ENCODE assay signal across 8 cellular contexts in the genomic region with DNA sequence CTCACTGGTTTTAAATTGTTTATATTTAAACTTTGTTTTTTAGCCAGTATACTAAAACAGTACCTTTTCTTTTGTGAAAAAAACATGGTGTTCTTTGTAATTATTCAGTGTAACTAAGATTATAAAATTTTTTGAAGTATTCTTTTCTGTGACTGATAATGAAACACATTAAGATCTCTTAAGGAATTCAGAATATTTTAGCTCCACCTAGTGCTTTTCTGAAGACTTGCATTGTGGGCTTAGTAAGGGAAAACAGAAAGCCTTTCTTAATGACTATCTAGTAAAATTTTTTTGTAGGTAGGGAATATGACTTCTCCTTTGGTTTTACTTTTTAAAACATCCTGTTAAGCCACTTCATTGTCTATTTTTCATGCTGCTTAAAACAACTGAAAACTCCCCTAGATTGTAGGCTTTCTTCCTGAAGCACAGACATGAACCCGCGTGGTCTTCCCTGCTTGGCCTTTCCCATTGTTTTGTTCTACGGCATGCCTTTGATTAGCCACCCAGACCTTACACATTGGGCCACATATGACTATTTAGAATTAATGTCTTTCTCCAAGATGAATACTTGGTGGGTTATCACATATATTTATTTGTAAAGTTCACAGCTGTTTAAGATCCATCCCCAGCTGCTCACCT.
DNase-seq lines count a peak whose midpoint lies in the region; ATAC-seq and TF ChIP-seq lines count a peak whose summit lies in the region.

No MANE protein-coding gene starts in this region.

- no peak overlapping the region for H3K4ac ChIP-seq in mesendoderm (ENCODE audit: low read depth, low read length)

- no peak overlapping the region for H2AFZ ChIP-seq in DND-41 (ENCODE audit: low read depth, low read length)

- no peaks in the 10 kb centered on the region for H3K9me3 Mint-ChIP-seq in activated naive CD8-positive, alpha-beta T cell treated with anti-CD3 and anti-CD28 coated beads for 36 hours

- H3K9me3 ChIP-seq in DND-41 (ENCODE audit: insufficient read depth, low read length, severe bottlenecking) = no peaks in the 10 kb centered on the region
- H3K9me3 ChIP-seq in colonic mucosa = no peaks in the 10 kb centered on the region

- H2BK5ac ChIP-seq in mesendoderm (ENCODE audit: low read length) = no peak overlapping the region

- ATAC-seq in DND-41 (ENCODE audit: insufficient read depth, low read depth) (no peak), HG02678 (IDR thresholded peaks at IDR 0.05; ENCODE audit: unreplicated experiment) (peak; percentile 50)
- no peak for ATAC-seq in stimulated activated naive CD8-positive, alpha-beta T cell treated with anti-CD3 and anti-CD28 coated beads, Interleukin-15, Interleukin-2, amounts not matched to agents 100 U/mL and 50 U/mL, for 24 hours

- H3K4me1 Mint-ChIP-seq in activated naive CD8-positive, alpha-beta T cell treated with anti-CD3 and anti-CD28 coated beads for 36 hours = no peaks in the 10 kb centered on the region

- H3K27ac ChIP-seq in DND-41 (ENCODE audit: low read length) = no peak overlapping the region
- no peak overlapping the region for H3K27ac ChIP-seq in colonic mucosa
- H3K27ac ChIP-seq in mesendoderm (ENCODE audit: low read depth, low read length) = no peak overlapping the region

- no CpG with 5 or more reads among the region's 3 CpGs for WGBS in mesendoderm (ENCODE audit: extremely low coverage, insufficient coverage, low lambda C conversion rate)

- H3K18ac ChIP-seq in mesendoderm (ENCODE audit: low read length) = no peak overlapping the region

- no peaks in the 10 kb centered on the region for H3K27me3 Mint-ChIP-seq in activated naive CD8-positive, alpha-beta T cell treated with anti-CD3 and anti-CD28 coated beads for 36 hours

- no peak overlapping the region for H3K23ac ChIP-seq in mesendoderm (ENCODE audit: low read length)

- no peak overlapping the region for H3K27ac Mint-ChIP-seq in activated naive CD8-positive, alpha-beta T cell treated with anti-CD3 and anti-CD28 coated beads for 36 hours

- TF ChIP-seq CTCF in DND-41 (IDR thresholded peaks at IDR 0.05; ENCODE audit: borderline replicate concordance, extremely low read depth, low read length, poor library complexity, severe bottlenecking) = peak; percentile 73
- TF ChIP-seq CTCF in colonic mucosa (IDR thresholded peaks at IDR 0.05) = peak; percentile 66

- H3K36me3 ChIP-seq in DND-41 (ENCODE audit: insufficient read depth, low read length) (no peaks in the 10 kb centered on the region), colonic mucosa (no peaks in the 10 kb centered on the region), mesendoderm (ENCODE audit: control insufficient read depth, insufficient read depth, low read length) (no peaks in the 10 kb centered on the region)

- H3K27me3 ChIP-seq in DND-41 (ENCODE audit: insufficient read depth, low read length, poor library complexity) (peaks cover 8% of the 10 kb centered on the region), colonic mucosa (no peaks in the 10 kb centered on the region), mesendoderm (ENCODE audit: insufficient read depth, low read length, poor library complexity) (no peaks in the 10 kb centered on the region)

- no peaks in the 10 kb centered on the region for H3K4me1 ChIP-seq in DND-41 (ENCODE audit: insufficient read depth, low read length)
- no peaks in the 10 kb centered on the region for H3K4me1 ChIP-seq in colonic mucosa
- H3K4me1 ChIP-seq in mesendoderm (ENCODE audit: control insufficient read depth, low read depth, low read length) = peaks cover 3% of the 10 kb centered on the region

- H2BK15ac ChIP-seq in mesendoderm (replicated peaks; ENCODE audit: low read depth) = no peak overlapping the region

- no peaks in the 10 kb centered on the region for H4K20me1 ChIP-seq in DND-41 (ENCODE audit: insufficient read depth, low read length)

- H3K9ac ChIP-seq in DND-41 (ENCODE audit: low read depth, low read length) = no peak overlapping the region
- no peak overlapping the region for H3K9ac ChIP-seq in colonic mucosa (ENCODE audit: low read depth in 2 of 2, low read length in 2 of 2)
- H3K9ac ChIP-seq in mesendoderm (ENCODE audit: low read length) = no peak overlapping the region

- H4K8ac ChIP-seq in mesendoderm (ENCODE audit: low read depth, low read length) = no peak overlapping the region

- no peak for DNase-seq in DND-41
- peak; percentile 60 for DNase-seq in NCI-H82 (lab: John Stamatoyannopoulos, UW)
- no peak for DNase-seq in colonic mucosa
- DNase-seq in mesendoderm = peak; percentile 53
- no peak for DNase-seq in activated naive CD8-positive, alpha-beta T cell treated with anti-CD3 and anti-CD28 coated beads for 36 hours
- DNase-seq in stimulated activated naive CD8-positive, alpha-beta T cell treated with anti-CD3 and anti-CD28 coated beads, Interleukin-15, Interleukin-2, amounts not matched to agents 100 U/mL and 50 U/mL, for 24 hours = no peak
- no peak for DNase-seq in stimulated activated CD4-positive, alpha-beta T cell treated with anti-CD3 and anti-CD28 coated beads, Interleukin-1b, Interleukin-23, amount 100 ng/mL, for 48 hours

- no peak overlapping the region for H4K5ac ChIP-seq in mesendoderm (ENCODE audit: low read length)

- H3K4me2 ChIP-seq in DND-41 (ENCODE audit: insufficient read depth, low read length) (no peak overlapping the region), mesendoderm (ENCODE audit: low read length) (no peak overlapping the region)

- no peaks in the 10 kb centered on the region for H3K79me2 ChIP-seq in DND-41 (ENCODE audit: insufficient read depth, low read length)
- no peaks in the 10 kb centered on the region for H3K79me2 ChIP-seq in mesendoderm (ENCODE audit: control insufficient read depth, insufficient read depth, low read length)

- no peak overlapping the region for H2AK5ac ChIP-seq in mesendoderm (ENCODE audit: low read length)

- peaks cover 4% of the 10 kb centered on the region for H3K79me1 ChIP-seq in mesendoderm (ENCODE audit: low read length)

- H3K4me3 ChIP-seq in DND-41 (ENCODE audit: low read depth in 1 of 2, low read length in 2 of 2) (no peak overlapping the region), colonic mucosa (no peak overlapping the region), mesendoderm (ENCODE audit: low read length) (no peak overlapping the region)

- no peaks in the 10 kb centered on the region for H3K36me3 Mint-ChIP-seq in activated naive CD8-positive, alpha-beta T cell treated with anti-CD3 and anti-CD28 coated beads for 36 hours

- H3K4me3 Mint-ChIP-seq in activated naive CD8-positive, alpha-beta T cell treated with anti-CD3 and anti-CD28 coated beads for 36 hours = no peak overlapping the region

- no peak overlapping the region for H3K56ac ChIP-seq in mesendoderm (ENCODE audit: low read length)

- H2BK120ac ChIP-seq in mesendoderm (ENCODE audit: low read depth, low read length) = no peak overlapping the region

- intact Hi-C loops in colonic mucosa (cut with DNase I) = loop anchor here (5.0 kb wide), 2 partner anchors 396 to 411 kb away; no protein-coding TSS in a partner anchor

Comparison
In these comparisons a context has a peak if more than half of its experiments do, and no peak if none do; other contexts are left out.
1. DNase-seq: peak in NCI-H82 (single experiment) and mesendoderm (single experiment); none in DND-41 (single experiment), colonic mucosa (single experiment), activated naive CD8-positive, alpha-beta T cell treated with anti-CD3 and anti-CD28 coated beads for 36 hours (single experiment), stimulated activated naive CD8-positive, alpha-beta T cell treated with anti-CD3 and anti-CD28 coated beads, Interleukin-15, Interleukin-2, amounts not matched to agents 100 U/mL and 50 U/mL, for 24 hours (single experiment) and stimulated activated CD4-positive, alpha-beta T cell treated with anti-CD3 and anti-CD28 coated beads, Interleukin-1b, Interleukin-23, amount 100 ng/mL, for 48 hours (single experiment).